In genomic region chr4:173524218-173525117, GRCh38 we compare ENCODE assay signal across 17 cellular contexts. TPM values are rescaled to one million over a fixed set of nuclear protein-coding genes. Genes with fewer than 3 reads are reported as not detected.
DNase-seq lines count a peak whose midpoint lies in the region; ATAC-seq, FAIRE-seq and TF ChIP-seq lines count a peak whose summit lies in the region.
"Had no signal": no experiment of that assay in that cellular context is flagged by ENCODE, and none has a peak within 500 bp of the region (broad histone marks: within the 10 kb centered on the region; RNA-seq: fewer than 3 reads in every experiment).

No MANE protein-coding gene starts in this region.

- ATAC-seq in activated CD4-positive, alpha-beta T cell treated with anti-CD3 and anti-CD28 coated beads for 36 hours = no peak
- ATAC-seq in esophagus mucosa = no peak
- ATAC-seq: A549 had no signal

- POLR2A ChIA-PET in activated CD4-positive, alpha-beta T cell treated with anti-CD3 and anti-CD28 coated beads, Interleukin-2, amount 10 ng/mL, durations not matched to agents 7 days and 5 days (lab: Charles Lee) = no interaction called here
- POLR2A ChIA-PET in activated CD4-positive, alpha-beta T cell treated with anti-CD3 and anti-CD28 coated beads for 36 hours (lab: Charles Lee) = no interaction called here

- H3K4me1 ChIP-seq in HUES6 (ENCODE audit: control insufficient read depth, insufficient read depth, low read length) (peaks cover 64% of the 10 kb centered on the region), sigmoid colon (peaks cover 0 to 35% (median 26%) of the 10 kb centered on the region in 4 donors)
- H3K4me1 ChIP-seq: A549 had no signal

- CTCF ChIA-PET in activated CD4-positive, alpha-beta T cell treated with anti-CD3 and anti-CD28 coated beads, Interleukin-2, amount 10 ng/mL, durations not matched to agents 7 days and 5 days (lab: Charles Lee) = interaction anchor here (2.2 kb wide), 1 partner anchor 18 kb away, joined by 9 read pairs; no protein-coding TSS in a partner anchor
- CTCF ChIA-PET in activated CD4-positive, alpha-beta T cell treated with anti-CD3 and anti-CD28 coated beads for 36 hours (lab: Charles Lee) = interaction anchor here (0.6 to 1.1 kb wide), 3 partner anchors 104 to 238 kb away, joined by 3 read pairs; no protein-coding TSS in a partner anchor

- H3K36me3 Mint-ChIP-seq in activated CD4-positive, alpha-beta T cell treated with anti-CD3 and anti-CD28 coated beads, Interleukin-2, amount 10 ng/mL, durations not matched to agents 7 days and 5 days (ENCODE audit: low read depth) = peaks cover 23% of the 10 kb centered on the region
- peaks cover 7% of the 10 kb centered on the region for H3K36me3 Mint-ChIP-seq in activated CD4-positive, alpha-beta T cell treated with anti-CD3 and anti-CD28 coated beads for 36 hours (ENCODE audit: low read depth)

- H3K4me3 ChIP-seq in HUES6 (ENCODE audit: low read depth, low read length) (peak overlapping the region; percentile 20; the same call in 1 of the 2 replicates), fibroblast of villous mesenchyme (ENCODE audit: low read depth, low read length) (peak overlapping the region; percentile 97), sigmoid colon (peak overlapping the region; percentile 90 to 96 (median 92))
- H3K4me3 ChIP-seq: A549 had no signal

- FAIRE-seq in GM12891 (lab: Jason Lieb, UNC) = no peak
- FAIRE-seq: A549 had no signal

- no peak for DNase-seq in activated CD4-positive, alpha-beta T cell treated with anti-CD3 and anti-CD28 coated beads, Interleukin-2, amount 10 ng/mL, durations not matched to agents 7 days and 5 days
- DNase-seq in activated CD4-positive, alpha-beta T cell treated with anti-CD3 and anti-CD28 coated beads for 36 hours = no peak
- DNase-seq in fibroblast of villous mesenchyme (ENCODE audit: low read depth) (peak; percentile 72), sigmoid colon (peak; percentile 80), GM12891 (ENCODE audit: insufficient read length, low spot score) (no peak)
- DNase-seq in stimulated activated CD8-positive, alpha-beta memory T cell treated with anti-CD3 and anti-CD28 coated beads, Interleukin-4, amount 100 ng/mL, for 48 hours = no peak
- DNase-seq: activated B cell treated with CpG ODN at 0.5 μM for 24 hours; activated gamma-delta T cell; dermis blood vessel endothelial cell; IMR-90; NCI-H1436; NCI-H774; stimulated activated CD4-positive, alpha-beta T cell treated with anti-CD3 and anti-CD28 coated beads, Interleukin-4, amount 100 ng/mL, for 1 hour; substantia nigra had no signal

- no peak overlapping the region for H3K27ac ChIP-seq in HUES6 (ENCODE audit: low read depth, low read length)
- peak overlapping the region; percentile 98 to 99 (median 99) for H3K27ac ChIP-seq in sigmoid colon
- H3K27ac ChIP-seq: A549 had no signal

- TF ChIP-seq POLR2A in sigmoid colon (IDR thresholded peaks at IDR 0.05) (no peak), GM12891 (IDR thresholded peaks at IDR 0.05; ENCODE audit: low read depth, low read length) (no peak)

- H3K27me3 ChIP-seq in HUES6 (ENCODE audit: control insufficient read depth, insufficient read depth, low read length) = peaks cover 99% of the 10 kb centered on the region
- H3K27me3 ChIP-seq in sigmoid colon = no peaks in the 10 kb centered on the region

- H3K27me3 Mint-ChIP-seq in activated CD4-positive, alpha-beta T cell treated with anti-CD3 and anti-CD28 coated beads, Interleukin-2, amount 10 ng/mL, durations not matched to agents 7 days and 5 days = peaks cover 89% of the 10 kb centered on the region
- H3K27me3 Mint-ChIP-seq in activated CD4-positive, alpha-beta T cell treated with anti-CD3 and anti-CD28 coated beads for 36 hours = peaks cover 86% of the 10 kb centered on the region

- peaks cover 13% of the 10 kb centered on the region for H3K4me1 Mint-ChIP-seq in activated CD4-positive, alpha-beta T cell treated with anti-CD3 and anti-CD28 coated beads, Interleukin-2, amount 10 ng/mL, durations not matched to agents 7 days and 5 days
- H3K4me1 Mint-ChIP-seq in activated CD4-positive, alpha-beta T cell treated with anti-CD3 and anti-CD28 coated beads for 36 hours = peaks cover 23% of the 10 kb centered on the region

- peak overlapping the region; percentile 9 for H3K4me3 Mint-ChIP-seq in activated CD4-positive, alpha-beta T cell treated with anti-CD3 and anti-CD28 coated beads, Interleukin-2, amount 10 ng/mL, durations not matched to agents 7 days and 5 days
- no peak overlapping the region for H3K4me3 Mint-ChIP-seq in activated CD4-positive, alpha-beta T cell treated with anti-CD3 and anti-CD28 coated beads for 36 hours
- H3K4me3 Mint-ChIP-seq: activated B cell treated with CpG ODN at 0.5 μM for 24 hours had no signal

- H3K27ac Mint-ChIP-seq in activated CD4-positive, alpha-beta T cell treated with anti-CD3 and anti-CD28 coated beads, Interleukin-2, amount 10 ng/mL, durations not matched to agents 7 days and 5 days = peak overlapping the region; percentile 46
- no peak overlapping the region for H3K27ac Mint-ChIP-seq in activated CD4-positive, alpha-beta T cell treated with anti-CD3 and anti-CD28 coated beads for 36 hours
- H3K27ac Mint-ChIP-seq: activated B cell treated with CpG ODN at 0.5 μM for 24 hours had no signal

- peaks cover 18% of the 10 kb centered on the region for H3K9me3 Mint-ChIP-seq in activated CD4-positive, alpha-beta T cell treated with anti-CD3 and anti-CD28 coated beads, Interleukin-2, amount 10 ng/mL, durations not matched to agents 7 days and 5 days
- peaks cover 2% of the 10 kb centered on the region for H3K9me3 Mint-ChIP-seq in activated CD4-positive, alpha-beta T cell treated with anti-CD3 and anti-CD28 coated beads for 36 hours (ENCODE audit: low read depth)

- no peak for TF ChIP-seq EP300 in sigmoid colon (IDR thresholded peaks at IDR 0.05)

- 32 to 34% methylated on average over 25 of the region's 25 CpGs for WGBS in sigmoid colon, 2 donors

- H3K9ac ChIP-seq in HUES6 (ENCODE audit: low read length) = no peak overlapping the region

- no peaks in the 10 kb centered on the region for H3K9me3 ChIP-seq in HUES6 (ENCODE audit: control insufficient read depth, insufficient read depth, low read depth, low read length)
- no peaks in the 10 kb centered on the region for H3K9me3 ChIP-seq in sigmoid colon
- H3K9me3 ChIP-seq: A549 had no signal

- intact Hi-C loops in activated CD4-positive, alpha-beta T cell treated with anti-CD3 and anti-CD28 coated beads for 36 hours (cut with DNase I, micrococcal nuclease) = loop anchor here in 1 of 2 experiments (5.0 kb wide), 1 partner anchor 688 kb away; no protein-coding TSS in a partner anchor
- intact Hi-C loops in sigmoid colon (cut with DNase I) = loop anchor here (5.0 kb wide), 1 partner anchor 688 kb away; no protein-coding TSS in a partner anchor

- H3K36me3 ChIP-seq in HUES6 (ENCODE audit: control insufficient read depth, insufficient read depth, low read length) (no peaks in the 10 kb centered on the region), sigmoid colon (peaks cover 16 to 43% (median 20%) of the 10 kb centered on the region in 4 donors)

- TF ChIP-seq CTCF in fibroblast of villous mesenchyme (IDR thresholded peaks at IDR 0.05; ENCODE audit: insufficient read depth, low read depth, low read length) (no peak), sigmoid colon (IDR thresholded peaks at IDR 0.05) (no peak)

TF ChIP-seq in GM12891, 5 proteins besides CTCF, POLR2A, EP300 and RAD21:
- TF ChIP-seq POU2F2 (IDR thresholded peaks at IDR 0.05; ENCODE audit: low read depth, low read length) (no peak), PAX5 (IDR thresholded peaks at IDR 0.05; ENCODE audit: insufficient read depth, low read length, severe bottlenecking) (no peak), POLR2AphosphoS5 (IDR thresholded peaks at IDR 0.05; ENCODE audit: low read depth, low read length) (no peak), TAF1 (IDR thresholded peaks at IDR 0.05; ENCODE audit: low read depth, low read length) (no peak), SPI1 (IDR thresholded peaks at IDR 0.05; ENCODE audit: low read depth, low read length) (no peak)

RNA-seq across cellular contexts. Expression of gene HAND2, which starts 5.6 kb away (rescaled TPM):
- total RNA-seq in activated CD4-positive, alpha-beta T cell treated with anti-CD3 and anti-CD28 coated beads, Interleukin-2, amount 10 ng/mL, durations not matched to agents 7 days and 5 days = not detected
- not detected for total RNA-seq in activated CD4-positive, alpha-beta T cell treated with anti-CD3 and anti-CD28 coated beads for 36 hours
- total RNA-seq in fibroblast of villous mesenchyme (45.4 and 71.7 TPM in 2 replicates), sigmoid colon (100 to 1,000 TPM; 141 to 224 (median 180) TPM), esophagus mucosa (0.08 TPM)
- 10 to 100 TPM in 1 of 3 donors, 1 to 10 TPM in 1, under 1 TPM in 1; 0.46 to 17.4 (median 7.2) TPM for polyA plus RNA-seq in sigmoid colon
- polyA plus RNA-seq in GM12891 (2012; ENCODE audit: low read depth, missing spikeins) = not detected
- total RNA-seq: activated B cell treated with CpG ODN at 0.5 μM for 24 hours, dermis blood vessel endothelial cell had no signal

Comparison
In these comparisons a context has a peak if more than half of its experiments do, and no peak if none do; other contexts are left out.
1. DNase-seq: peak in fibroblast of villous mesenchyme (single experiment) and sigmoid colon (single experiment); none in activated CD4-positive, alpha-beta T cell treated with anti-CD3 and anti-CD28 coated beads, Interleukin-2, amount 10 ng/mL, durations not matched to agents 7 days and 5 days (single experiment), activated CD4-positive, alpha-beta T cell treated with anti-CD3 and anti-CD28 coated beads for 36 hours (single experiment), stimulated activated CD8-positive, alpha-beta memory T cell treated with anti-CD3 and anti-CD28 coated beads, Interleukin-4, amount 100 ng/mL, for 48 hours (single experiment) and GM12891 (single experiment).
2. H3K4me3 ChIP-seq: peak in every context shown above with its lines; median percentile 97 in fibroblast of villous mesenchyme; 92 in sigmoid colon; 20 in HUES6.
3. RNA of gene HAND2, which starts 5.6 kb away (total RNA-seq): 141 to 224 TPM in sigmoid colon and 45.4 to 71.7 TPM in fibroblast of villous mesenchyme; 0.08 TPM in esophagus mucosa (single experiment), not detected in activated CD4-positive, alpha-beta T cell treated with anti-CD3 and anti-CD28 coated beads, Interleukin-2, amount 10 ng/mL, durations not matched to agents 7 days and 5 days and not detected in activated CD4-positive, alpha-beta T cell treated with anti-CD3 and anti-CD28 coated beads for 36 hours; every median in the first group is over 10 times any median in the second.